9 cellular contexts compared by ENCODE assay signal in genomic region chr20:25194333-25194972, GRCh38. TPM values are rescaled to one million over a fixed set of nuclear protein-coding genes. Genes with fewer than 3 reads are reported as not detected.
DNase-seq lines count a peak whose midpoint lies in the region; ATAC-seq and TF ChIP-seq lines count a peak whose summit lies in the region.
"Had no signal": no experiment of that assay in that cellular context is flagged by ENCODE, and none has a peak within 500 bp of the region (broad histone marks: within the 10 kb centered on the region; RNA-seq: fewer than 3 reads in every experiment).

No MANE protein-coding gene starts in this region.

- no peak for TF ChIP-seq POLR2A in heart left ventricle (IDR thresholded peaks at IDR 0.05)

- POLR2A ChIA-PET in activated CD8-positive, alpha-beta T cell treated with anti-CD3 and anti-CD28 coated beads for 36 hours (lab: Charles Lee), result interaction anchor here (0.8 to 2.3 kb wide), 3 partner anchors 8 to 53 kb away, joined by 3 to 15 read pairs (median 3); partner anchors contain the start of gene PYGB

- peaks cover 27% of the 10 kb centered on the region for H3K4me1 Mint-ChIP-seq in activated CD8-positive, alpha-beta T cell treated with anti-CD3 and anti-CD28 coated beads for 36 hours (ENCODE audit: low read depth)
- H3K4me1 Mint-ChIP-seq in naive B cell, result peaks cover 23 to 30% (median 27%) of the 10 kb centered on the region in 3 donors

- peak overlapping the region; percentile 89 for H3K4me3 Mint-ChIP-seq in activated CD8-positive, alpha-beta T cell treated with anti-CD3 and anti-CD28 coated beads for 36 hours
- peak overlapping the region; percentile 72 to 94 (median 88) for H3K4me3 Mint-ChIP-seq in naive B cell

- WGBS in heart left ventricle, 4 donors, result 84 to 85% (median 84%) methylated on average over 10 to 18 of the region's 18 CpGs

- no peaks in the 10 kb centered on the region for H3K9me3 ChIP-seq in heart left ventricle
- no peaks in the 10 kb centered on the region for H3K9me3 ChIP-seq in tibial artery

- H3K27ac Mint-ChIP-seq in activated CD8-positive, alpha-beta T cell treated with anti-CD3 and anti-CD28 coated beads for 36 hours, result peak overlapping the region; percentile 82
- H3K27ac Mint-ChIP-seq in naive B cell, result peak overlapping the region; percentile 53 to 96 (median 86)

- H3K27me3 ChIP-seq in heart left ventricle, result no peaks in the 10 kb centered on the region
- H3K27me3 ChIP-seq in tibial artery, result no peaks in the 10 kb centered on the region

- peak in 1 of 5 donors; percentile 39 for DNase-seq in heart left ventricle
- no peak for DNase-seq in Right ventricle myocardium inferior (ENCODE audit: missing footprints)
- DNase-seq in activated CD8-positive, alpha-beta T cell treated with anti-CD3 and anti-CD28 coated beads for 36 hours, result no peak
- DNase-seq in naive B cell, result no peak
- no peak for DNase-seq in tibial artery
- DNase-seq in NCI-H1105 treated with DMSO at 0.1 percent for 48 hours (lab: John Stamatoyannopoulos, UW), result no peak
- DNase-seq: WERI-Rb-1 had no signal

- H3K27ac ChIP-seq in heart left ventricle (peak overlapping the region in 11 of 12 donors; percentile 20 to 98 (median 93)), tibial artery (peak overlapping the region; percentile 79 to 86)

- CTCF ChIA-PET in activated CD8-positive, alpha-beta T cell treated with anti-CD3 and anti-CD28 coated beads for 36 hours (lab: Charles Lee), result interaction anchor here (1.0 to 4.6 kb wide), 5 partner anchors 15 to 205 kb away, joined by 3 to 18 read pairs (median 3); no protein-coding TSS in a partner anchor

- intact Hi-C loops in heart left ventricle (cut with DNase I) (loop anchor here in 8 of 10 donors (2.0 to 10.0 kb wide), 4 partner anchors 54 to 200 kb away; partner anchors contain the start of genes ABHD12 (in 7 of the 8) and PYGB (in 1 of the 8)), Right ventricle myocardium inferior (cut with DNase I) (loop anchor here (5.0 kb wide), 1 partner anchor 202 kb away; the partner anchor contains the start of gene APMAP), tibial artery (cut with DNase I; ENCODE audit: low total_unique reads) (loop anchor here (10.0 kb wide), 1 partner anchor 200 kb away; the partner anchor contains the start of gene ABHD12)
- intact Hi-C loops in activated CD8-positive, alpha-beta T cell treated with anti-CD3 and anti-CD28 coated beads for 36 hours (cut with micrococcal nuclease), result no loop called here

- peak overlapping the region in 5 of 12 donors; percentile 66 to 99 (median 87) for H3K4me3 ChIP-seq in heart left ventricle
- no peak overlapping the region for H3K4me3 ChIP-seq in tibial artery

- TF ChIP-seq CTCF in heart left ventricle (IDR thresholded peaks at IDR 0.05) (no peak), tibial artery (IDR thresholded peaks at IDR 0.05) (no peak)
- no peak for TF ChIP-seq CTCF in activated CD8-positive, alpha-beta T cell treated with anti-CD3 and anti-CD28 coated beads for 36 hours (IDR thresholded peaks at IDR 0.05)

- ATAC-seq in heart left ventricle, result no peak
- no peak for ATAC-seq in Right ventricle myocardium inferior
- ATAC-seq in activated CD8-positive, alpha-beta T cell treated with anti-CD3 and anti-CD28 coated beads for 36 hours, result no peak
- no peak for ATAC-seq in naive B cell (ENCODE audit: low read depth in 2 of 2)
- no peak for ATAC-seq in GM18873 (IDR thresholded peaks at IDR 0.05; ENCODE audit: low FRiP score, unreplicated experiment)
- no peak for ATAC-seq in HG02571 (IDR thresholded peaks at IDR 0.05; ENCODE audit: unreplicated experiment)

- no peaks in the 10 kb centered on the region for H3K9me3 Mint-ChIP-seq in activated CD8-positive, alpha-beta T cell treated with anti-CD3 and anti-CD28 coated beads for 36 hours
- H3K9me3 Mint-ChIP-seq in naive B cell, result no peaks in the 10 kb centered on the region

- H3K36me3 Mint-ChIP-seq in activated CD8-positive, alpha-beta T cell treated with anti-CD3 and anti-CD28 coated beads for 36 hours (ENCODE audit: low read depth), result peaks cover 2% of the 10 kb centered on the region
- H3K36me3 Mint-ChIP-seq in naive B cell, result no peaks in the 10 kb centered on the region

- H3K27me3 Mint-ChIP-seq in activated CD8-positive, alpha-beta T cell treated with anti-CD3 and anti-CD28 coated beads for 36 hours, result no peaks in the 10 kb centered on the region
- peaks cover 0 to 19% (median 10%) of the 10 kb centered on the region in 3 donors for H3K27me3 Mint-ChIP-seq in naive B cell

- H3K36me3 ChIP-seq in heart left ventricle (no peaks in the 10 kb centered on the region), tibial artery (no peaks in the 10 kb centered on the region)

- H3K4me1 ChIP-seq in heart left ventricle (peaks cover 0 to 62% (median 34%) of the 10 kb centered on the region in 12 donors), tibial artery (peaks cover 0 to 32% (median 24%) of the 10 kb centered on the region in 4 donors)

RNA-seq across cellular contexts. Expression of gene ENTPD6, which starts 1.1 kb away (rescaled TPM):
- total RNA-seq in heart left ventricle (100 to 1,000 TPM in 3 of 9 donors, 10 to 100 TPM in 6; 58.7 to 139 (median 86.7) TPM), Right ventricle myocardium inferior (132 TPM)
- polyA plus RNA-seq in heart left ventricle (100 to 1,000 TPM; 131 to 200 TPM), naive B cell (ENCODE audit: low read depth in 6 of 6) (10 to 100 TPM; 21.1 to 32.5 (median 24.4) TPM)
- total RNA-seq in activated CD8-positive, alpha-beta T cell treated with anti-CD3 and anti-CD28 coated beads for 36 hours, result 10 to 100 TPM; 39.4 to 42.8 TPM

RNA-seq across cellular contexts. Expression of gene PYGB, which starts 53.4 kb away (rescaled TPM):
- total RNA-seq in heart left ventricle, result 100 to 1,000 TPM; 172 to 450 (median 233) TPM
- 100 to 1,000 TPM; 144 to 227 TPM for polyA plus RNA-seq in heart left ventricle
- total RNA-seq in Right ventricle myocardium inferior, result 174 TPM
- total RNA-seq in activated CD8-positive, alpha-beta T cell treated with anti-CD3 and anti-CD28 coated beads for 36 hours, result 10 to 100 TPM; 26.1 to 26.5 TPM
- 10 to 100 TPM; 16.4 to 26.6 (median 22.8) TPM for polyA plus RNA-seq in naive B cell (ENCODE audit: low read depth in 6 of 6)
